Comparison of ENCODE assay signal across 9 cellular contexts in genomic region chr1:62294211-62294610, GRCh38. TPM values are rescaled to one million over a fixed set of nuclear protein-coding genes. Genes with fewer than 3 reads are reported as not detected.
A peak's percentile ranks its signal among the peaks of the same experiment; 100 is the strongest.
DNase-seq lines count a peak whose midpoint lies in the region; ATAC-seq and TF ChIP-seq lines count a peak whose summit lies in the region.
"Had no signal": no experiment of that assay in that cellular context is flagged by ENCODE, and none has a peak within 500 bp of the region (broad histone marks: within the 10 kb centered on the region; RNA-seq: fewer than 3 reads in every experiment).

No MANE protein-coding gene starts in this region.

- H3K36me3 ChIP-seq in MG63: no peaks in the 10 kb centered on the region
- H3K36me3 ChIP-seq in brain microvascular endothelial cell (replicated peaks): no peaks in the 10 kb centered on the region

- H3K9me3 Mint-ChIP-seq in activated CD8-positive, alpha-beta T cell treated with anti-CD3 and anti-CD28 coated beads for 36 hours: no peaks in the 10 kb centered on the region
- H3K9me3 Mint-ChIP-seq in activated CD8-positive, alpha-beta T cell treated with anti-CD3 and anti-CD28 coated beads, Interleukin-2, amount 10 ng/mL, durations not matched to agents 7 days and 5 days (ENCODE audit: insufficient read depth): no peaks in the 10 kb centered on the region
- H3K9me3 Mint-ChIP-seq in effector memory CD8-positive, alpha-beta T cell: no peaks in the 10 kb centered on the region

- H3K27me3 ChIP-seq in MG63: no peaks in the 10 kb centered on the region
- H3K27me3 ChIP-seq in brain microvascular endothelial cell (replicated peaks): no peaks in the 10 kb centered on the region

- intact Hi-C loops in activated CD8-positive, alpha-beta T cell treated with anti-CD3 and anti-CD28 coated beads for 36 hours (cut with micrococcal nuclease): no loop called here
- intact Hi-C loops in Right ventricle myocardium superior (cut with DNase I): no loop called here

- no peaks in the 10 kb centered on the region for H3K36me3 Mint-ChIP-seq in activated CD8-positive, alpha-beta T cell treated with anti-CD3 and anti-CD28 coated beads for 36 hours (ENCODE audit: low read depth)
- no peaks in the 10 kb centered on the region for H3K36me3 Mint-ChIP-seq in activated CD8-positive, alpha-beta T cell treated with anti-CD3 and anti-CD28 coated beads, Interleukin-2, amount 10 ng/mL, durations not matched to agents 7 days and 5 days (ENCODE audit: low read depth)
- no peaks in the 10 kb centered on the region for H3K36me3 Mint-ChIP-seq in effector memory CD8-positive, alpha-beta T cell (ENCODE audit: insufficient read depth)

- no peak overlapping the region for H3K27ac Mint-ChIP-seq in activated CD8-positive, alpha-beta T cell treated with anti-CD3 and anti-CD28 coated beads for 36 hours
- H3K27ac Mint-ChIP-seq in activated CD8-positive, alpha-beta T cell treated with anti-CD3 and anti-CD28 coated beads, Interleukin-2, amount 10 ng/mL, durations not matched to agents 7 days and 5 days: no peak overlapping the region
- H3K27ac Mint-ChIP-seq in effector memory CD8-positive, alpha-beta T cell: no peak overlapping the region

- peak; percentile 8 for TF ChIP-seq CTCF in activated CD8-positive, alpha-beta T cell treated with anti-CD3 and anti-CD28 coated beads for 36 hours (IDR thresholded peaks at IDR 0.05)
- peak; percentile 69 for TF ChIP-seq CTCF in brain microvascular endothelial cell (IDR thresholded peaks at IDR 0.05; ENCODE audit: low read depth, low read length, missing control alignments)

- POLR2A ChIA-PET in activated CD8-positive, alpha-beta T cell treated with anti-CD3 and anti-CD28 coated beads for 36 hours (lab: Charles Lee): no interaction called here
- POLR2A ChIA-PET in activated CD8-positive, alpha-beta T cell treated with anti-CD3 and anti-CD28 coated beads, Interleukin-2, amount 10 ng/mL, durations not matched to agents 7 days and 5 days (lab: Charles Lee): interaction anchor here (1.5 kb wide), 1 partner anchor 142 kb away, joined by 3 read pairs; the partner anchor contains the start of gene USP1

- no peaks in the 10 kb centered on the region for H3K9me3 ChIP-seq in MG63

- H3K27ac ChIP-seq in brain microvascular endothelial cell: no peak overlapping the region

- no peak overlapping the region for H3K4me3 Mint-ChIP-seq in activated CD8-positive, alpha-beta T cell treated with anti-CD3 and anti-CD28 coated beads for 36 hours
- no peak overlapping the region for H3K4me3 Mint-ChIP-seq in activated CD8-positive, alpha-beta T cell treated with anti-CD3 and anti-CD28 coated beads, Interleukin-2, amount 10 ng/mL, durations not matched to agents 7 days and 5 days
- no peak overlapping the region for H3K4me3 Mint-ChIP-seq in effector memory CD8-positive, alpha-beta T cell

- CTCF ChIA-PET in activated CD8-positive, alpha-beta T cell treated with anti-CD3 and anti-CD28 coated beads for 36 hours (lab: Charles Lee): interaction anchor here (1.1 kb wide), 1 partner anchor 113 kb away, joined by 4 read pairs; no protein-coding TSS in a partner anchor
- CTCF ChIA-PET in activated CD8-positive, alpha-beta T cell treated with anti-CD3 and anti-CD28 coated beads, Interleukin-2, amount 10 ng/mL, durations not matched to agents 7 days and 5 days (lab: Charles Lee): no interaction called here

- in situ Hi-C loops in brain microvascular endothelial cell (cut with HindIII; ENCODE audit: low pct_ligation_motif_present, low sequenced_read_pairs): no loop called here

- no peak overlapping the region for H3K4me3 ChIP-seq in MG63
- no peak overlapping the region for H3K4me3 ChIP-seq in brain microvascular endothelial cell (ENCODE audit: low read depth, low read length)

- peaks cover 11% of the 10 kb centered on the region for H3K4me1 Mint-ChIP-seq in activated CD8-positive, alpha-beta T cell treated with anti-CD3 and anti-CD28 coated beads for 36 hours (ENCODE audit: low read depth)
- peaks cover 11% of the 10 kb centered on the region for H3K4me1 Mint-ChIP-seq in activated CD8-positive, alpha-beta T cell treated with anti-CD3 and anti-CD28 coated beads, Interleukin-2, amount 10 ng/mL, durations not matched to agents 7 days and 5 days (ENCODE audit: low read depth)
- peaks cover 2 to 7% of the 10 kb centered on the region in 2 donors for H3K4me1 Mint-ChIP-seq in effector memory CD8-positive, alpha-beta T cell (ENCODE audit: low read depth in 2 of 2)

- ATAC-seq in activated CD8-positive, alpha-beta T cell treated with anti-CD3 and anti-CD28 coated beads for 36 hours: no peak
- ATAC-seq in activated CD8-positive, alpha-beta T cell treated with anti-CD3 and anti-CD28 coated beads, Interleukin-2, amount 10 ng/mL, durations not matched to agents 7 days and 5 days: no peak
- ATAC-seq in effector memory CD8-positive, alpha-beta T cell (replicated peaks): no peak
- no peak for ATAC-seq in Right ventricle myocardium superior (ENCODE audit: poor library complexity)

- DNase-seq in activated CD8-positive, alpha-beta T cell treated with anti-CD3 and anti-CD28 coated beads for 36 hours: peak; percentile 31
- no peak for DNase-seq in activated CD8-positive, alpha-beta T cell treated with anti-CD3 and anti-CD28 coated beads, Interleukin-2, amount 10 ng/mL, durations not matched to agents 7 days and 5 days
- DNase-seq in MG63 (peak; percentile 13), brain microvascular endothelial cell (no peak), Right ventricle myocardium superior (no peak), NCI-H2081 (lab: John Stamatoyannopoulos, UW) (no peak)
- peak; percentile 32 for DNase-seq in stimulated activated CD8-positive, alpha-beta memory T cell treated with anti-CD3 and anti-CD28 coated beads, Interleukin-4, amount 100 ng/mL, for 48 hours
- DNase-seq in effector memory CD8-positive, alpha-beta T cell: no peak

- peaks cover 1% of the 10 kb centered on the region for H3K27me3 Mint-ChIP-seq in activated CD8-positive, alpha-beta T cell treated with anti-CD3 and anti-CD28 coated beads for 36 hours
- H3K27me3 Mint-ChIP-seq in activated CD8-positive, alpha-beta T cell treated with anti-CD3 and anti-CD28 coated beads, Interleukin-2, amount 10 ng/mL, durations not matched to agents 7 days and 5 days (ENCODE audit: low read depth): no peaks in the 10 kb centered on the region
- peaks cover 17 to 49% of the 10 kb centered on the region in 2 donors for H3K27me3 Mint-ChIP-seq in effector memory CD8-positive, alpha-beta T cell

RNA-seq across cellular contexts. Expression of gene KANK4, which starts 25.0 kb away (rescaled TPM):
- total RNA-seq in activated CD8-positive, alpha-beta T cell treated with anti-CD3 and anti-CD28 coated beads for 36 hours: not detected
- total RNA-seq in activated CD8-positive, alpha-beta T cell treated with anti-CD3 and anti-CD28 coated beads, Interleukin-2, amount 10 ng/mL, durations not matched to agents 7 days and 5 days: not detected
- not detected in 2 replicates for total RNA-seq in MG63 (2014; rRNA removed; shearing (Covaris generic); ENCODE audit: low replicate concordance)
- 0.38 TPM for total RNA-seq in Right ventricle myocardium superior
- total RNA-seq: pulmonary artery endothelial cell had no signal

Comparison
In these comparisons a context has a peak if more than half of its experiments do, and no peak if none do; other contexts are left out.
1. DNase-seq: peak in activated CD8-positive, alpha-beta T cell treated with anti-CD3 and anti-CD28 coated beads for 36 hours (single experiment), MG63 (single experiment) and stimulated activated CD8-positive, alpha-beta memory T cell treated with anti-CD3 and anti-CD28 coated beads, Interleukin-4, amount 100 ng/mL, for 48 hours (single experiment); none in activated CD8-positive, alpha-beta T cell treated with anti-CD3 and anti-CD28 coated beads, Interleukin-2, amount 10 ng/mL, durations not matched to agents 7 days and 5 days (single experiment), brain microvascular endothelial cell (single experiment), effector memory CD8-positive, alpha-beta T cell (0 of 3), Right ventricle myocardium superior (single experiment) and NCI-H2081 (0 of 2).